24 cellular contexts compared by ENCODE assay signal in genomic region chr7:43865277-43865676, GRCh38.
"Had no signal": no experiment of that assay in that cellular context is flagged by ENCODE, and none has a peak within 500 bp of the region (broad histone marks: within the 10 kb centered on the region; RNA-seq: fewer than 3 reads in every experiment).

No MANE protein-coding gene starts in this region.

- ATAC-seq: activated CD4-positive, alpha-beta T cell treated with anti-CD3 and anti-CD28 coated beads for 36 hours; activated CD8-positive, alpha-beta T cell treated with anti-CD3 and anti-CD28 coated beads, Interleukin-2, amount 10 ng/mL, durations not matched to agents 7 days and 5 days; activated naive CD4-positive, alpha-beta T cell treated with anti-CD3 and anti-CD28 coated beads, Interleukin-2, amount 50 U/mL, for 72 hours; activated naive CD8-positive, alpha-beta T cell treated with anti-CD3 and anti-CD28 coated beads, Interleukin-2, amount 50 U/mL, for 24 hours; body of pancreas; T-cell had no signal

- FAIRE-seq: bronchial epithelial cell had no signal

- DNase-seq: activated CD4-positive, alpha-beta T cell treated with anti-CD3 and anti-CD28 coated beads for 36 hours; activated CD4-positive, CD25-positive, alpha-beta regulatory T cell; activated CD8-positive, alpha-beta memory T cell treated with anti-CD3 and anti-CD28 coated beads, Interleukin-2, amount 50 U/mL, for 48 hours; activated CD8-positive, alpha-beta T cell treated with anti-CD3 and anti-CD28 coated beads, Interleukin-2, amount 10 ng/mL, durations not matched to agents 7 days and 5 days; activated effector memory CD4-positive, alpha-beta T cell treated with anti-CD3 and anti-CD28 coated beads, Interleukin-2, amount 50 U/mL, for 16 hours; activated naive CD4-positive, alpha-beta T cell treated with Interleukin-2 at 50 U/mL for 16 hours; activated naive CD8-positive, alpha-beta T cell treated with anti-CD3 and anti-CD28 coated beads, Interleukin-2, amount 50 U/mL, for 24 hours; activated T-cell treated with anti-CD3 and anti-CD28 coated beads, Interleukin-2, amount 50 U/mL, for 1 hour; amniotic stem cell; body of pancreas; central memory CD4-positive, alpha-beta T cell; NCI-H1048; NCI-H1417; NCI-H1930; NCI-H2107; NCI-H2171 treated with DMSO at 0.1 percent for 48 hours; NCI-H226; NCI-H526; NCI-H774; SIG-M5; T-cell; T-helper 2 cell had no signal

- H3K9me3 Mint-ChIP-seq: activated naive CD4-positive, alpha-beta T cell treated with anti-CD3 and anti-CD28 coated beads, Interleukin-2, amount 50 U/mL, for 72 hours; activated naive CD8-positive, alpha-beta T cell treated with anti-CD3 and anti-CD28 coated beads, Interleukin-2, amount 50 U/mL, for 24 hours; T-cell had no signal

- H3K27me3 Mint-ChIP-seq: activated CD4-positive, alpha-beta T cell treated with anti-CD3 and anti-CD28 coated beads for 36 hours; T-cell had no signal

- H3K4me3 Mint-ChIP-seq: activated CD4-positive, alpha-beta T cell treated with anti-CD3 and anti-CD28 coated beads for 36 hours; activated CD8-positive, alpha-beta T cell treated with anti-CD3 and anti-CD28 coated beads, Interleukin-2, amount 10 ng/mL, durations not matched to agents 7 days and 5 days; activated naive CD8-positive, alpha-beta T cell treated with anti-CD3 and anti-CD28 coated beads, Interleukin-2, amount 50 U/mL, for 24 hours; T-cell had no signal

- H3K27ac Mint-ChIP-seq: activated CD4-positive, alpha-beta T cell treated with anti-CD3 and anti-CD28 coated beads for 36 hours; activated CD8-positive, alpha-beta T cell treated with anti-CD3 and anti-CD28 coated beads, Interleukin-2, amount 10 ng/mL, durations not matched to agents 7 days and 5 days; activated naive CD8-positive, alpha-beta T cell treated with anti-CD3 and anti-CD28 coated beads, Interleukin-2, amount 50 U/mL, for 24 hours; T-cell had no signal
